ENCODE assay signal across 9 cellular contexts in the genomic region with DNA sequence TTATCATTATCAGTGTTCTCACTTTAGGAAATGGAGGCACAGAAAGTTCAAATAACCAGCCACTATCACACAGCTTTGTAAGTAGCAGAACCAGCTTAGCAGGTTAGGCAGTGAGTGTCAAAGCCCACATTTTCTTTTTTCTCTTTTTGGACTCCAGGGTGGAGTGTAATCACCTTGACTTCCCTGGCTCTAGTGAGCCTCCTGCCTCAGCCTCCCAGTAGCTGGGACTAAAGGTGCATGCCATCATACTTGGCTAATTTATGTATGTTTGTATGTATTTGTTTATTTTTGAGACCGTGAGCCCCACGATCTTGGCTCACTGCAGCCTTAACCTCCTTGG. TPM values are rescaled to one million over a fixed set of nuclear protein-coding genes. Genes with fewer than 3 reads are reported as not detected.
DNase-seq lines count a peak whose midpoint lies in the region; ATAC-seq and TF ChIP-seq lines count a peak whose summit lies in the region.
"Had no signal": no experiment of that assay in that cellular context is flagged by ENCODE, and none has a peak within 500 bp of the region (broad histone marks: within the 10 kb centered on the region; RNA-seq: fewer than 3 reads in every experiment).

No MANE protein-coding gene starts in this region.

- peak overlapping the region; percentile 58 for H3K4me3 Mint-ChIP-seq in stimulated activated effector memory CD8-positive, alpha-beta T cell treated with anti-CD3 and anti-CD28 coated beads, Interleukin-12 subunit alpha, Interleukin-12 subunit beta, amount 100 ng/mL, for 72 hours
- H3K4me3 Mint-ChIP-seq in CD8-positive, alpha-beta memory T cell, result peak overlapping the region in 2 of 7 donors; percentile 27 to 40

- H4K20me1 ChIP-seq in OCI-LY3 (ENCODE audit: insufficient read depth, low read length), result no peaks in the 10 kb centered on the region
- H4K20me1 ChIP-seq in fibroblast of lung (ENCODE audit: control insufficient read depth, extremely low read depth, insufficient read depth, low read length), result no peaks in the 10 kb centered on the region

- no peaks in the 10 kb centered on the region for H3K9me3 ChIP-seq in OCI-LY3 (ENCODE audit: insufficient read depth, low read length)
- no peaks in the 10 kb centered on the region for H3K9me3 ChIP-seq in fibroblast of lung (ENCODE audit: control insufficient read depth, insufficient read depth, low read depth, low read length)
- H3K9me3 ChIP-seq in CD8-positive, alpha-beta memory T cell (ENCODE audit: low read length), result no peaks in the 10 kb centered on the region

- H3K36me3 ChIP-seq in OCI-LY3 (replicated peaks; ENCODE audit: low read depth, low read length) (peaks cover 3% of the 10 kb centered on the region), fibroblast of lung (ENCODE audit: control insufficient read depth, insufficient read depth, low read length) (no peaks in the 10 kb centered on the region)
- H3K36me3 ChIP-seq in CD8-positive, alpha-beta memory T cell (ENCODE audit: insufficient read depth, low read length), result no peaks in the 10 kb centered on the region

- peaks cover 8% of the 10 kb centered on the region for H3K36me3 Mint-ChIP-seq in stimulated activated effector memory CD8-positive, alpha-beta T cell treated with anti-CD3 and anti-CD28 coated beads, Interleukin-12 subunit alpha, Interleukin-12 subunit beta, amount 100 ng/mL, for 72 hours
- H3K36me3 Mint-ChIP-seq in CD8-positive, alpha-beta memory T cell, result no peaks in the 10 kb centered on the region
- H3K36me3 Mint-ChIP-seq: naive B cell had no signal

- H3K27ac ChIP-seq in OCI-LY3 (ENCODE audit: low read length) (peak overlapping the region; percentile 79), fibroblast of lung (ENCODE audit: insufficient read depth, low read length) (no peak overlapping the region)
- no peak overlapping the region for H3K27ac ChIP-seq in CD8-positive, alpha-beta memory T cell (ENCODE audit: low read depth, low read length)

- H3K4me2 ChIP-seq in OCI-LY3 (ENCODE audit: low read length) (peak overlapping the region; percentile 76), fibroblast of lung (ENCODE audit: extremely low read depth, insufficient read depth, low read length) (peak overlapping the region; percentile 29)

- H2AFZ ChIP-seq in OCI-LY3 (ENCODE audit: low read depth, low read length), result 0 out of 2 replicates have a peak overlapping the region, but pooled peaks have one; percentile 2
- H2AFZ ChIP-seq in fibroblast of lung (ENCODE audit: low read length), result no peak overlapping the region

- no peak for ATAC-seq in stimulated activated effector memory CD8-positive, alpha-beta T cell treated with anti-CD3 and anti-CD28 coated beads, Interleukin-12 subunit alpha, Interleukin-12 subunit beta, amount 100 ng/mL, for 72 hours

- no peaks in the 10 kb centered on the region for H3K9me3 Mint-ChIP-seq in stimulated activated effector memory CD8-positive, alpha-beta T cell treated with anti-CD3 and anti-CD28 coated beads, Interleukin-12 subunit alpha, Interleukin-12 subunit beta, amount 100 ng/mL, for 72 hours
- H3K9me3 Mint-ChIP-seq in CD8-positive, alpha-beta memory T cell, result no peaks in the 10 kb centered on the region
- H3K9me3 Mint-ChIP-seq: naive B cell had no signal

- DNase-seq in NCI-H2196 (lab: John Stamatoyannopoulos, UW; ENCODE audit: unreplicated experiment) (peak; percentile 33), NCI-H2196 treated with DMSO at 0.1 percent for 48 hours (lab: John Stamatoyannopoulos, UW; ENCODE audit: unreplicated experiment) (no peak), fibroblast of lung (ENCODE audit: low read depth in 2 of 2) (no peak), NCI-H146 treated with DMSO at 0.1 percent for 48 hours (lab: John Stamatoyannopoulos, UW; ENCODE audit: unreplicated experiment) (no peak)
- DNase-seq in stimulated activated effector memory CD8-positive, alpha-beta T cell treated with anti-CD3 and anti-CD28 coated beads, Interleukin-12 subunit alpha, Interleukin-12 subunit beta, amount 100 ng/mL, for 72 hours (ENCODE audit: low spot score in 2 of 2), result no peak
- no peak for DNase-seq in NK-92 treated with Interleukin-12 subunit alpha and Interleukin-12 subunit beta, amount 100 ng/mL, for 24 hours (lab: John Stamatoyannopoulos, UW)
- DNase-seq in CD8-positive, alpha-beta memory T cell, result no peak
- DNase-seq: naive B cell had no signal

- H3K9ac ChIP-seq in OCI-LY3 (ENCODE audit: low read length), result peak overlapping the region; percentile 49
- H3K9ac ChIP-seq in fibroblast of lung (ENCODE audit: insufficient read depth, low read length), result no peak overlapping the region

- TF ChIP-seq CTCF in OCI-LY3 (IDR thresholded peaks at IDR 0.05; ENCODE audit: low read depth, low read length), result no peak
- no peak for TF ChIP-seq CTCF in fibroblast of lung (conservative IDR thresholded peaks at IDR 0.05 in 1 of 2, IDR thresholded peaks at IDR 0.05 in 1 of 2; ENCODE audit: low read depth in 1 of 2, low read length in 2 of 2)

- H3K79me2 ChIP-seq in OCI-LY3 (ENCODE audit: low read length), result peaks cover 12% of the 10 kb centered on the region; the same call in 1 of the 2 replicates
- no peaks in the 10 kb centered on the region for H3K79me2 ChIP-seq in fibroblast of lung (ENCODE audit: control insufficient read depth, insufficient read depth, low read length)

- peak overlapping the region; percentile 50 for H3K4me3 ChIP-seq in OCI-LY3 (ENCODE audit: low read length)
- H3K4me3 ChIP-seq in fibroblast of lung (replicated peaks in 1 of 4; ENCODE audit: control extremely low read depth in 1 of 4, insufficient read depth in 1 of 4, low read depth in 3 of 4, low read length in 4 of 4), result no peak overlapping the region
- no peak overlapping the region for H3K4me3 ChIP-seq in CD8-positive, alpha-beta memory T cell (ENCODE audit: low read length)

- H3K27me3 ChIP-seq in OCI-LY3 (ENCODE audit: low read depth, low read length) (no peaks in the 10 kb centered on the region), fibroblast of lung (ENCODE audit: control insufficient read depth, insufficient read depth, low read length) (no peaks in the 10 kb centered on the region)
- no peaks in the 10 kb centered on the region for H3K27me3 ChIP-seq in CD8-positive, alpha-beta memory T cell (ENCODE audit: insufficient read depth, low read length, poor library complexity, severe bottlenecking)

- H3K4me1 ChIP-seq in OCI-LY3 (ENCODE audit: low read length) (peaks cover 77% of the 10 kb centered on the region), fibroblast of lung (ENCODE audit: control insufficient read depth, extremely low read depth, insufficient read depth, low read length) (peaks cover 7% of the 10 kb centered on the region)
- peaks cover 20% of the 10 kb centered on the region for H3K4me1 ChIP-seq in CD8-positive, alpha-beta memory T cell (ENCODE audit: insufficient read depth, low read length)

- POLR2A ChIA-PET in CD8-positive, alpha-beta memory T cell (lab: Charles Lee), result interaction anchor here (0.9 to 3.9 kb wide), 2 partner anchors 9 to 33 kb away, joined by 3 to 37 read pairs; a partner anchor contains a TSS

- CTCF ChIA-PET in CD8-positive, alpha-beta memory T cell (lab: Charles Lee), result interaction anchor here (2.8 kb wide), 1 partner anchor 7 kb away, joined by 9 read pairs; a partner anchor contains a TSS

- H3K4me1 Mint-ChIP-seq in stimulated activated effector memory CD8-positive, alpha-beta T cell treated with anti-CD3 and anti-CD28 coated beads, Interleukin-12 subunit alpha, Interleukin-12 subunit beta, amount 100 ng/mL, for 72 hours, result peaks cover 65% of the 10 kb centered on the region
- peaks cover 19 to 50% (median 24%) of the 10 kb centered on the region in 3 donors for H3K4me1 Mint-ChIP-seq in CD8-positive, alpha-beta memory T cell

- peak overlapping the region; percentile 36 for H3K27ac Mint-ChIP-seq in stimulated activated effector memory CD8-positive, alpha-beta T cell treated with anti-CD3 and anti-CD28 coated beads, Interleukin-12 subunit alpha, Interleukin-12 subunit beta, amount 100 ng/mL, for 72 hours
- H3K27ac Mint-ChIP-seq in CD8-positive, alpha-beta memory T cell, result peak overlapping the region in 1 of 8 donors; percentile 34

- no peaks in the 10 kb centered on the region for H3K27me3 Mint-ChIP-seq in CD8-positive, alpha-beta memory T cell
- H3K27me3 Mint-ChIP-seq: naive B cell had no signal

RNA-seq across cellular contexts. Expression of a gene that starts 7.8 kb away (rescaled TPM):
- total RNA-seq in fibroblast of lung, result 19.8 and 23.1 TPM in 2 replicates
- 17.1 and 22.3 TPM in 2 replicates for polyA plus RNA-seq in fibroblast of lung
- polyA plus RNA-seq in fibroblast of lung (2012), result 8.4 and 11.4 TPM in 2 replicates
- 16.8 and 18.7 TPM in 2 replicates for polyA minus RNA-seq in fibroblast of lung (ENCODE audit: low replicate concordance)
- 10 to 100 TPM; 92.4 to 93.8 TPM for total RNA-seq in CD8-positive, alpha-beta memory T cell
- 23.8 TPM for polyA plus RNA-seq in CD8-positive, alpha-beta memory T cell
